In genomic region chr22:43243275-43243768, GRCh38 we compare ENCODE assay signal across 38 cellular contexts.
"Had no signal": no experiment of that assay in that cellular context is flagged by ENCODE, and none has a peak within 500 bp of the region (broad histone marks: within the 10 kb centered on the region; RNA-seq: fewer than 3 reads in every experiment).

No MANE protein-coding gene starts in this region.

- H3K27me3 Mint-ChIP-seq: activated CD4-positive, alpha-beta memory T cell treated with anti-CD3 and anti-CD28 coated beads for 36 hours; activated CD4-positive, alpha-beta T cell treated with anti-CD3 and anti-CD28 coated beads, Interleukin-2, amount 10 ng/mL, durations not matched to agents 24 days and 14 days; activated CD8-positive, alpha-beta T cell treated with anti-CD3 and anti-CD28 coated beads for 36 hours; activated naive CD8-positive, alpha-beta T cell treated with anti-CD3 and anti-CD28 coated beads, Interleukin-2, amount 10 ng/mL, durations not matched to agents 7 days and 5 days; activated naive CD8-positive, alpha-beta T cell treated with anti-CD3 and anti-CD28 coated beads, Interleukin-2, amount 50 U/mL, for 24 hours; activated T-helper 17 cell treated with anti-CD3 and anti-CD28 coated beads, Interleukin-2, amount 50 U/mL, for 72 hours; brain had no signal

- H3K4me3 ChIP-seq: ascending aorta, cardiac muscle cell had no signal

- H3K9me3 Mint-ChIP-seq: activated B cell treated with CpG ODN at 0.5 μM for 24 hours; activated CD4-positive, alpha-beta memory T cell treated with anti-CD3 and anti-CD28 coated beads for 36 hours; activated CD4-positive, alpha-beta T cell treated with anti-CD3 and anti-CD28 coated beads, Interleukin-2, amount 10 ng/mL, durations not matched to agents 24 days and 14 days; activated CD8-positive, alpha-beta T cell treated with anti-CD3 and anti-CD28 coated beads for 36 hours; activated naive CD4-positive, alpha-beta T cell treated with anti-CD3 and anti-CD28 coated beads for 36 hours; activated naive CD4-positive, alpha-beta T cell treated with anti-CD3 and anti-CD28 coated beads, Interleukin-2, amount 50 U/mL, for 72 hours; activated naive CD8-positive, alpha-beta T cell treated with anti-CD3 and anti-CD28 coated beads, Interleukin-2, amount 10 ng/mL, durations not matched to agents 7 days and 5 days; activated naive CD8-positive, alpha-beta T cell treated with anti-CD3 and anti-CD28 coated beads, Interleukin-2, amount 50 U/mL, for 24 hours; activated T-cell treated with anti-CD3 and anti-CD28 coated beads, Interleukin-2, amount 50 U/mL, for 4 hours; activated T-cell treated with anti-CD3 and anti-CD28 coated beads, Interleukin-2, amount 50 U/mL, for 72 hours; activated T-helper 1 cell treated with anti-CD3 and anti-CD28 coated beads, Interleukin-12 subunit alpha, Interleukin-12 subunit beta, Interleukin-2, Interleukin-4 antibody, amounts not matched to agents 30 ng/mL and 10 ng/mL and 1 ng/mL, durations not matched to agents 14 hours and 24 hours and 36 hours; activated T-helper 17 cell treated with anti-CD3 and anti-CD28 coated beads, Interleukin-2, amount 50 U/mL, for 72 hours; brain; central memory CD8-positive, alpha-beta T cell; T-helper 1 cell treated with Interleukin-12 subunit alpha and Interleukin-12 subunit beta and Interleukin-4 antibody, amounts not matched to agents 30 μg/mL and 1 μg/mL, for 36 hours; T-helper 2 cell treated with Interferon-gamma antibody and Interleukin-4, amounts not matched to agents 5 μg/mL and 100 μg/mL, for 36 hours had no signal

- H3K27me3 ChIP-seq: ascending aorta, cardiac muscle cell had no signal

- H3K9me3 ChIP-seq: ascending aorta had no signal

- FAIRE-seq: bronchial epithelial cell, TTC549 had no signal

- H3K4me1 Mint-ChIP-seq: activated B cell treated with CpG ODN at 0.5 μM for 24 hours; activated CD4-positive, alpha-beta T cell treated with anti-CD3 and anti-CD28 coated beads, Interleukin-2, amount 10 ng/mL, durations not matched to agents 24 days and 14 days; activated naive CD8-positive, alpha-beta T cell treated with anti-CD3 and anti-CD28 coated beads, Interleukin-2, amount 10 ng/mL, durations not matched to agents 7 days and 5 days; activated naive CD8-positive, alpha-beta T cell treated with anti-CD3 and anti-CD28 coated beads, Interleukin-2, amount 50 U/mL, for 24 hours; activated T-helper 17 cell treated with anti-CD3 and anti-CD28 coated beads, Interleukin-2, amount 50 U/mL, for 72 hours; central memory CD8-positive, alpha-beta T cell had no signal

- H3K36me3 ChIP-seq: ascending aorta, cardiac muscle cell had no signal

- H3K27ac Mint-ChIP-seq: activated B cell treated with CpG ODN at 0.5 μM for 24 hours; activated CD4-positive, alpha-beta memory T cell treated with anti-CD3 and anti-CD28 coated beads for 36 hours; activated CD4-positive, alpha-beta T cell treated with anti-CD3 and anti-CD28 coated beads, Interleukin-2, amount 10 ng/mL, durations not matched to agents 24 days and 14 days; activated CD8-positive, alpha-beta T cell treated with anti-CD3 and anti-CD28 coated beads for 36 hours; activated naive CD4-positive, alpha-beta T cell treated with anti-CD3 and anti-CD28 coated beads for 36 hours; activated naive CD4-positive, alpha-beta T cell treated with anti-CD3 and anti-CD28 coated beads, Interleukin-2, amount 50 U/mL, for 72 hours; activated naive CD8-positive, alpha-beta T cell treated with anti-CD3 and anti-CD28 coated beads, Interleukin-2, amount 10 ng/mL, durations not matched to agents 7 days and 5 days; activated naive CD8-positive, alpha-beta T cell treated with anti-CD3 and anti-CD28 coated beads, Interleukin-2, amount 50 U/mL, for 24 hours; activated T-cell treated with anti-CD3 and anti-CD28 coated beads, Interleukin-2, amount 50 U/mL, for 72 hours; activated T-helper 1 cell treated with anti-CD3 and anti-CD28 coated beads, Interleukin-12 subunit alpha, Interleukin-12 subunit beta, Interleukin-2, Interleukin-4 antibody, amounts not matched to agents 30 ng/mL and 10 ng/mL and 1 ng/mL, durations not matched to agents 14 hours and 24 hours and 36 hours; activated T-helper 17 cell treated with anti-CD3 and anti-CD28 coated beads, Interleukin-2, amount 50 U/mL, for 72 hours; T-helper 1 cell treated with Interleukin-12 subunit alpha and Interleukin-12 subunit beta and Interleukin-4 antibody, amounts not matched to agents 30 μg/mL and 1 μg/mL, for 36 hours; T-helper 2 cell treated with Interferon-gamma antibody and Interleukin-4, amounts not matched to agents 5 μg/mL and 100 μg/mL, for 36 hours had no signal

- H3K27ac ChIP-seq: ascending aorta, cardiac muscle cell, VCaP had no signal

- H3K36me3 Mint-ChIP-seq: activated CD4-positive, alpha-beta memory T cell treated with anti-CD3 and anti-CD28 coated beads for 36 hours; activated naive CD4-positive, alpha-beta T cell treated with anti-CD3 and anti-CD28 coated beads, Interleukin-2, amount 50 U/mL, for 72 hours; activated naive CD8-positive, alpha-beta T cell treated with anti-CD3 and anti-CD28 coated beads, Interleukin-2, amount 10 ng/mL, durations not matched to agents 7 days and 5 days; brain had no signal

- ATAC-seq: activated CD8-positive, alpha-beta T cell treated with anti-CD3 and anti-CD28 coated beads for 36 hours; activated naive CD4-positive, alpha-beta T cell treated with anti-CD3 and anti-CD28 coated beads, Interleukin-2, amount 50 U/mL, for 72 hours; activated naive CD8-positive, alpha-beta T cell treated with anti-CD3 and anti-CD28 coated beads, Interleukin-2, amount 50 U/mL, for 24 hours; activated T-cell treated with anti-CD3 and anti-CD28 coated beads, Interleukin-2, amount 50 U/mL, for 4 hours; activated T-cell treated with anti-CD3 and anti-CD28 coated beads, Interleukin-2, amount 50 U/mL, for 72 hours; activated T-helper 17 cell treated with anti-CD3 and anti-CD28 coated beads, Interleukin-2, amount 50 U/mL, for 72 hours had no signal

- DNase-seq: activated B cell treated with CpG ODN at 0.5 μM for 24 hours; activated CD4-positive, alpha-beta memory T cell treated with anti-CD3 and anti-CD28 coated beads for 36 hours; activated CD4-positive, alpha-beta T cell treated with anti-CD3 and anti-CD28 coated beads for 4 hours; activated CD4-positive, alpha-beta T cell treated with anti-CD3 and anti-CD28 coated beads, Interleukin-2, amount 10 ng/mL, durations not matched to agents 24 days and 14 days; activated CD4-positive, alpha-beta T cell treated with anti-CD3 and anti-CD28 coated beads, Interleukin-2, amount 50 U/mL, for 1 hour; activated CD4-positive, alpha-beta T cell treated with anti-CD3 and anti-CD28 coated beads, Interleukin-2, amount 50 U/mL, for 4 hours; activated CD4-positive, CD25-positive, alpha-beta regulatory T cell treated with anti-CD3 and anti-CD28 coated beads, Interleukin-2, amount 50 U/mL, for 72 hours; activated CD8-positive, alpha-beta memory T cell treated with anti-CD3 and anti-CD28 coated beads, Interleukin-2, amount 50 U/mL, for 4 hours; activated CD8-positive, alpha-beta T cell treated with anti-CD3 and anti-CD28 coated beads for 36 hours; activated effector memory CD4-positive, alpha-beta T cell treated with anti-CD3 and anti-CD28 coated beads, Interleukin-2, amount 50 U/mL, for 16 hours; activated gamma-delta T cell treated with Interleukin-2 at 50 U/mL for 16 hours; activated naive CD4-positive, alpha-beta T cell; activated naive CD4-positive, alpha-beta T cell treated with anti-CD3 and anti-CD28 coated beads for 36 hours; activated naive CD4-positive, alpha-beta T cell treated with anti-CD3 and anti-CD28 coated beads, Interleukin-2, amount 50 U/mL, for 16 hours; activated naive CD8-positive, alpha-beta T cell treated with anti-CD3 and anti-CD28 coated beads, Interleukin-2, amount 10 ng/mL, durations not matched to agents 7 days and 5 days; activated naive CD8-positive, alpha-beta T cell treated with anti-CD3 and anti-CD28 coated beads, Interleukin-2, amount 50 U/mL, for 24 hours; activated T-cell treated with anti-CD3 and anti-CD28 coated beads for 4 hours; activated T-cell treated with anti-CD3 and anti-CD28 coated beads, Interleukin-2, amount 50 U/mL, for 1 hour; activated T-cell treated with anti-CD3 and anti-CD28 coated beads, Interleukin-2, amount 50 U/mL, for 4 hours; activated T-cell treated with anti-CD3 and anti-CD28 coated beads, Interleukin-2, amount 50 U/mL, for 72 hours; amygdala; anterior cingulate cortex; caudate nucleus; T-helper 1 cell; T-helper 2 cell; T-helper 9 cell had no signal

- H3K4me3 Mint-ChIP-seq: activated B cell treated with CpG ODN at 0.5 μM for 24 hours; activated CD4-positive, alpha-beta memory T cell treated with anti-CD3 and anti-CD28 coated beads for 36 hours; activated CD4-positive, alpha-beta T cell treated with anti-CD3 and anti-CD28 coated beads, Interleukin-2, amount 10 ng/mL, durations not matched to agents 24 days and 14 days; activated CD8-positive, alpha-beta T cell treated with anti-CD3 and anti-CD28 coated beads for 36 hours; activated naive CD4-positive, alpha-beta T cell treated with anti-CD3 and anti-CD28 coated beads for 36 hours; activated naive CD8-positive, alpha-beta T cell treated with anti-CD3 and anti-CD28 coated beads, Interleukin-2, amount 10 ng/mL, durations not matched to agents 7 days and 5 days; activated naive CD8-positive, alpha-beta T cell treated with anti-CD3 and anti-CD28 coated beads, Interleukin-2, amount 50 U/mL, for 24 hours; activated T-cell treated with anti-CD3 and anti-CD28 coated beads, Interleukin-2, amount 50 U/mL, for 4 hours; activated T-cell treated with anti-CD3 and anti-CD28 coated beads, Interleukin-2, amount 50 U/mL, for 72 hours; activated T-helper 1 cell treated with anti-CD3 and anti-CD28 coated beads, Interleukin-12 subunit alpha, Interleukin-12 subunit beta, Interleukin-2, Interleukin-4 antibody, amounts not matched to agents 30 ng/mL and 10 ng/mL and 1 ng/mL, durations not matched to agents 14 hours and 24 hours and 36 hours; activated T-helper 17 cell treated with anti-CD3 and anti-CD28 coated beads, Interleukin-2, amount 50 U/mL, for 72 hours; brain; central memory CD8-positive, alpha-beta T cell; T-helper 1 cell treated with Interleukin-12 subunit alpha and Interleukin-12 subunit beta and Interleukin-4 antibody, amounts not matched to agents 30 μg/mL and 1 μg/mL, for 36 hours; T-helper 2 cell treated with Interferon-gamma antibody and Interleukin-4, amounts not matched to agents 5 μg/mL and 100 μg/mL, for 36 hours had no signal
